Comparison of ENCODE assay signal across 9 cellular contexts in the genomic region with DNA sequence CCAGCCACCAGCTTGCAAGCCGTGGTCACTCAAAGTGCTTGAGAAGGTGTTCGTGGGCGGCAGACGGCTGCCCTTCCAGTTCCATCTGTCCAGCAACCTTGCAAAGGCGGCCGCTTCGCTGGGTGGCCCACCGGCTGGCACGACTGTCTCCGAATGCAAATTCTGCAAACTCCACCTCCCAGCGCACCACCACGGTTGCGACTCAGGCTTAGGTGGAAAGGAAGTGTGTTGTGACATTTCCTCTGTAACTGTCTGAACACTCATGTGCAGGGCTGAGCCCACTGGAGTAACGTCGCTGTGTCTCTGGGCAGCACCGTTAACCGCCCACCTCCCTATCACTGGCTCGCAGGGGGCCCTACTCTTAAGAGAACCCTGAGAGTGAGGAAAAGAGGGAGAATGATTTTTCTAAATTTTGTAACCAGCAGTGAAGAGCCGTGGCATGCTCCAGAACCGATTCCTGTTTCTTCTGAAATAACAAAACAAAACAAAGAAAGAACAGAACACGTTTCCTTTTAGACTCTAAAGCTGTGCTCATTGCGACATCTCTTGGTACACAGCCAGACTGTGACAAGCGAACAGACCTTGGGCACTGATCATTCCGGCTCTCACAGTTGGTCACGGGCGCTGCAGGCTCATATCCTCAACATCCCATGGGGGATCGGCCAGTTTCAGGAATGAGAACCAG. TPM values are rescaled to one million over a fixed set of nuclear protein-coding genes. Genes with fewer than 3 reads are reported as not detected.
DNase-seq lines count a peak whose midpoint lies in the region; ATAC-seq and TF ChIP-seq lines count a peak whose summit lies in the region.
"Had no signal": no experiment of that assay in that cellular context is flagged by ENCODE, and none has a peak within 500 bp of the region (broad histone marks: within the 10 kb centered on the region; RNA-seq: fewer than 3 reads in every experiment).

A gene with protein sequence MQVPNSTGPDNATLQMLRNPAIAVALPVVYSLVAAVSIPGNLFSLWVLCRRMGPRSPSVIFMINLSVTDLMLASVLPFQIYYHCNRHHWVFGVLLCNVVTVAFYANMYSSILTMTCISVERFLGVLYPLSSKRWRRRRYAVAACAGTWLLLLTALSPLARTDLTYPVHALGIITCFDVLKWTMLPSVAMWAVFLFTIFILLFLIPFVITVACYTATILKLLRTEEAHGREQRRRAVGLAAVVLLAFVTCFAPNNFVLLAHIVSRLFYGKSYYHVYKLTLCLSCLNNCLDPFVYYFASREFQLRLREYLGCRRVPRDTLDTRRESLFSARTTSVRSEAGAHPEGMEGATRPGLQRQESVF (minus strand): TSS at position 155 of the 685 bp plus-strand sequence. CDS start 70,627 bp downstream, outside the sequence.

- no peak within 1 kb of the TSS for H4K91ac ChIP-seq in mesenchymal stem cell (ENCODE audit: low read length)

- no peak within 1 kb of the TSS for H4K8ac ChIP-seq in mesenchymal stem cell (ENCODE audit: low read length)

- H3K4me3 ChIP-seq in mesenchymal stem cell (ENCODE audit: insufficient read depth in 1 of 2, low read depth in 1 of 2, low read length in 2 of 2): peak within 1 kb of the TSS in 1 of 2 experiments; percentile 37
- H3K4me3 ChIP-seq: SJSA1 had no signal

- H2BK12ac ChIP-seq in mesenchymal stem cell (ENCODE audit: low read length in 2 of 2): no peak within 1 kb of the TSS

- 83% methylated on average over 24 of the region's 27 CpGs for WGBS in mesenchymal stem cell

- TF ChIP-seq CTCF in endothelial cell (IDR thresholded peaks at IDR 0.05; ENCODE audit: unreplicated experiment): no peak

- H3K36me3 Mint-ChIP-seq in endothelial cell (ENCODE audit: low read depth, unreplicated experiment): no peaks in the 10 kb centered on the region

- peak; percentile 58 for DNase-seq in DMS53 (lab: John Stamatoyannopoulos, UW)
- DNase-seq in activated naive CD8-positive, alpha-beta T cell treated with anti-CD3 and anti-CD28 coated beads, Interleukin-2, amount 50 U/mL, for 16 hours (ENCODE audit: low read depth, low spot score): peak; percentile 39
- no peak for DNase-seq in mesenchymal stem cell
- DNase-seq in stimulated activated naive CD4-positive, alpha-beta T cell (lab: John Stamatoyannopoulos, UW): peak; percentile 58 to 94 (median 74)
- DNase-seq in endothelial cell (ENCODE audit: low spot score): no peak

- H2AK5ac ChIP-seq in mesenchymal stem cell (ENCODE audit: low read length, severe bottlenecking): no peak within 1 kb of the TSS

- H3K9ac ChIP-seq in mesenchymal stem cell (ENCODE audit: low read length): peak within 1 kb of the TSS; percentile 15

- H3K36me3 ChIP-seq in mesenchymal stem cell (ENCODE audit: control insufficient read depth in 1 of 2, insufficient read depth in 2 of 2, low read depth in 1 of 2, low read length in 2 of 2): no peaks in the 10 kb centered on the region
- H3K36me3 ChIP-seq: SJSA1 had no signal

- intact Hi-C loops in T-helper 1 cell treated with Interleukin-12 subunit alpha and Interleukin-12 subunit beta and Interleukin-4 antibody, amounts not matched to agents 30 ng/mL and 1 ng/mL, for 36 hours (cut with micrococcal nuclease): loop anchor here (1.0 to 5.0 kb wide), 17 partner anchors 16 to 1218 kb away; a partner anchor contains a TSS

- H3K4me1 Mint-ChIP-seq in endothelial cell (ENCODE audit: unreplicated experiment): no peaks in the 10 kb centered on the region

- no peak within 1 kb of the TSS for H2BK5ac ChIP-seq in mesenchymal stem cell (ENCODE audit: low read depth, low read length, poor library complexity, severe bottlenecking)

- H3K4me2 ChIP-seq in mesenchymal stem cell (ENCODE audit: low read length, poor library complexity, severe bottlenecking): no peak within 1 kb of the TSS

- no peak within 1 kb of the TSS for H3K23ac ChIP-seq in mesenchymal stem cell (ENCODE audit: low read length in 2 of 2)

- no peak within 1 kb of the TSS for H2AFZ ChIP-seq in mesenchymal stem cell (ENCODE audit: low read depth, low read length)

- no peak within 1 kb of the TSS for H3K14ac ChIP-seq in mesenchymal stem cell (ENCODE audit: low read length in 2 of 2)

- no peak within 1 kb of the TSS for H3K4ac ChIP-seq in mesenchymal stem cell (ENCODE audit: low read depth in 1 of 2, low read length in 2 of 2)

- H2BK15ac ChIP-seq in mesenchymal stem cell (ENCODE audit: low read depth, poor library complexity, severe bottlenecking): no peak within 1 kb of the TSS

- ATAC-seq in GM19438 (IDR thresholded peaks at IDR 0.05; ENCODE audit: low read depth, unreplicated experiment) (peak; percentile 61), HG03521 (IDR thresholded peaks at IDR 0.05; ENCODE audit: unreplicated experiment) (peak; percentile 52)

- H3K4me1 ChIP-seq in mesenchymal stem cell (ENCODE audit: control insufficient read depth, insufficient read depth, low read depth, low read length): no peaks in the 10 kb centered on the region
- H3K4me1 ChIP-seq: SJSA1 had no signal

- no peak within 1 kb of the TSS for H2BK120ac ChIP-seq in mesenchymal stem cell (ENCODE audit: low read depth, low read length)

- H3K27me3 Mint-ChIP-seq in endothelial cell (ENCODE audit: unreplicated experiment): no peaks in the 10 kb centered on the region

- H3K27ac Mint-ChIP-seq in endothelial cell (ENCODE audit: unreplicated experiment): no peak within 1 kb of the TSS

- H3K27me3 ChIP-seq in mesenchymal stem cell (ENCODE audit: control insufficient read depth in 1 of 2, insufficient read depth in 1 of 2, low read length in 2 of 2): no peaks in the 10 kb centered on the region
- H3K27me3 ChIP-seq: SJSA1 had no signal

- no peaks in the 10 kb centered on the region for H3K9me3 ChIP-seq in mesenchymal stem cell (ENCODE audit: control insufficient read depth, low read length)
- H3K9me3 ChIP-seq: SJSA1 had no signal

- H3K18ac ChIP-seq in mesenchymal stem cell (ENCODE audit: low read depth in 1 of 2, low read length in 2 of 2): no peak within 1 kb of the TSS

- no peak within 1 kb of the TSS for H3K27ac ChIP-seq in mesenchymal stem cell (ENCODE audit: low read length, poor library complexity, severe bottlenecking)
- H3K27ac ChIP-seq: SJSA1 had no signal

- H3K79me1 ChIP-seq in mesenchymal stem cell (replicated peaks; ENCODE audit: low read length, poor library complexity, severe bottlenecking): no peaks in the 10 kb centered on the region

- H3K9me3 Mint-ChIP-seq in endothelial cell (ENCODE audit: unreplicated experiment): peaks cover 4% of the 10 kb centered on the region

- no peak within 1 kb of the TSS for H3K4me3 Mint-ChIP-seq in endothelial cell (ENCODE audit: unreplicated experiment)

RNA-seq across cellular contexts. Expression of the gene that starts here (rescaled TPM):
- 120 TPM in 2 replicates for total RNA-seq in T-helper 1 cell treated with Interleukin-12 subunit alpha and Interleukin-12 subunit beta and Interleukin-4 antibody, amounts not matched to agents 30 ng/mL and 1 ng/mL, for 36 hours
- polyA plus RNA-seq in mesenchymal stem cell (2013, experiment 1 of 2): not detected
- not detected for polyA plus RNA-seq in mesenchymal stem cell (2013, experiment 2 of 2)
- total RNA-seq in endothelial cell (ENCODE audit: unreplicated experiment): not detected
- total RNA-seq: SJSA1 had no signal

Comparison
In these comparisons a context has a peak if more than half of its experiments do, and no peak if none do; other contexts are left out.
1. RNA of the gene that starts here (total RNA-seq): 120 TPM in T-helper 1 cell treated with Interleukin-12 subunit alpha and Interleukin-12 subunit beta and Interleukin-4 antibody, amounts not matched to agents 30 ng/mL and 1 ng/mL, for 36 hours; not detected in endothelial cell (single experiment); every median in the first group is over 100 times any median in the second.
2. DNase-seq: peak in DMS53 (single experiment), activated naive CD8-positive, alpha-beta T cell treated with anti-CD3 and anti-CD28 coated beads, Interleukin-2, amount 50 U/mL, for 16 hours (single experiment) and stimulated activated naive CD4-positive, alpha-beta T cell (6 of 6); none in mesenchymal stem cell (single experiment) and endothelial cell (single experiment).